1 cellular context compared by ENCODE assay signal in the genomic region with DNA sequence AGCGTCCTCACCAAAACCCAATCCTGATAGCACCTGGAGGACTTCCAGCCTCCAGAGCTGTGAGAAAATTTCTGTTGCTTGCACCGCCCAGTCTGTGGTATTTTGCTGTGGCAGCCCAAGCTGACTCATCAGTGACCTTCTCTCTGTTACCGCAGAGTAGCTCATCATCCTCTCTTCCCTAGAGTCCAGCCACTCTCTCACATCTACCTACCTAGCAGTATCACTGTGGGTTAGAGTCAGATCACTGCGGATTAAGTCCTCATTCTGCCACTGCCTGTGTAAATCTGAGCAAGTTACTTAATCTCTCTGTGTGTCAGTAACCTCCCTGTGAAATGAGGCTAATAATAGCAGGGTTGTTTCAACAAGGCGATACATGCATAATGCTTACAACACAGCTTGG.
TF ChIP-seq lines count a peak whose summit lies in the region.

No MANE protein-coding gene starts in this region.

TF ChIP-seq in K562, 482 proteins besides CTCF, POLR2A, EP300 and RAD21 (continued from another document and continues in another):
- TF ChIP-seq, protein P1, sequence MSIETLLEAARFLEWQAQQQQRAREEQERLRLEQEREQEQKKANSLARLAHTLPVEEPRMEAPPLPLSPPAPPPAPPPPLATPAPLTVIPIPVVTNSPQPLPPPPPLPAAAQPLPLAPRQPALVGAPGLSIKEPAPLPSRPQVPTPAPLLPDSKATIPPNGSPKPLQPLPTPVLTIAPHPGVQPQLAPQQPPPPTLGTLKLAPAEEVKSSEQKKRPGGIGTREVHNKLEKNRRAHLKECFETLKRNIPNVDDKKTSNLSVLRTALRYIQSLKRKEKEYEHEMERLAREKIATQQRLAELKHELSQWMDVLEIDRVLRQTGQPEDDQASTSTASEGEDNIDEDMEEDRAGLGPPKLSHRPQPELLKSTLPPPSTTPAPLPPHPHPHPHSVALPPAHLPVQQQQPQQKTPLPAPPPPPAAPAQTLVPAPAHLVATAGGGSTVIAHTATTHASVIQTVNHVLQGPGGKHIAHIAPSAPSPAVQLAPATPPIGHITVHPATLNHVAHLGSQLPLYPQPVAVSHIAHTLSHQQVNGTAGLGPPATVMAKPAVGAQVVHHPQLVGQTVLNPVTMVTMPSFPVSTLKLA (conservative IDR thresholded peaks at IDR 0.05), result no peak
- no peak for TF ChIP-seq NR1H2 (CRISPR knock-in tag; IDR thresholded peaks at IDR 0.05)
- no peak for TF ChIP-seq HDAC1 (IDR thresholded peaks at IDR 0.05)
- no peak for TF ChIP-seq HEY1 (CRISPR knock-in tag; IDR thresholded peaks at IDR 0.05; ENCODE audit: borderline replicate concordance)
- TF ChIP-seq TCF7L2 (IDR thresholded peaks at IDR 0.05; ENCODE audit: low read depth, low read length), result no peak
- TF ChIP-seq YBX1 (IDR thresholded peaks at IDR 0.05), result no peak
- no peak for TF ChIP-seq SP1 (CRISPR knock-in tag; IDR thresholded peaks at IDR 0.05)
- no peak for TF ChIP-seq SIX5 (IDR thresholded peaks at IDR 0.05; ENCODE audit: borderline replicate concordance in 1 of 2, insufficient read depth in 1 of 2, low read depth in 1 of 2, low read length in 2 of 2)
- no peak for TF ChIP-seq ZNF140 (CRISPR knock-in tag; IDR thresholded peaks at IDR 0.05)
- no peak for TF ChIP-seq SETDB1 (IDR thresholded peaks at IDR 0.05; ENCODE audit: low read length)
- no peak for TF ChIP-seq STAT5A (IDR thresholded peaks at IDR 0.05; ENCODE audit: borderline replicate concordance, low read length)
- TF ChIP-seq HLTF (IDR thresholded peaks at IDR 0.05), result no peak
- no peak for TF ChIP-seq HNRNPUL1 (IDR thresholded peaks at IDR 0.05; ENCODE audit: low read length)
- TF ChIP-seq NEUROD1 (IDR thresholded peaks at IDR 0.05; ENCODE audit: borderline replicate concordance, low read depth, low read length, partially characterized antibody), result no peak
- TF ChIP-seq NFIX (CRISPR knock-in tag; IDR thresholded peaks at IDR 0.05; ENCODE audit: low read depth), result no peak
- no peak for TF ChIP-seq BCOR (IDR thresholded peaks at IDR 0.05)
- TF ChIP-seq ADNP (tag; IDR thresholded peaks at IDR 0.05), result no peak
- peak in 1 of 2 experiments; percentile 52; a peak in 1 of 4 replicates for TF ChIP-seq RCOR1 (IDR thresholded peaks at IDR 0.05; ENCODE audit: borderline replicate concordance in 1 of 2, low read depth in 2 of 2, low read length in 2 of 2)
- TF ChIP-seq, protein P2, sequence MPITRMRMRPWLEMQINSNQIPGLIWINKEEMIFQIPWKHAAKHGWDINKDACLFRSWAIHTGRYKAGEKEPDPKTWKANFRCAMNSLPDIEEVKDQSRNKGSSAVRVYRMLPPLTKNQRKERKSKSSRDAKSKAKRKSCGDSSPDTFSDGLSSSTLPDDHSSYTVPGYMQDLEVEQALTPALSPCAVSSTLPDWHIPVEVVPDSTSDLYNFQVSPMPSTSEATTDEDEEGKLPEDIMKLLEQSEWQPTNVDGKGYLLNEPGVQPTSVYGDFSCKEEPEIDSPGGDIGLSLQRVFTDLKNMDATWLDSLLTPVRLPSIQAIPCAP (CRISPR knock-in tag; IDR thresholded peaks at IDR 0.05; ENCODE audit: borderline replicate concordance), result no peak
- TF ChIP-seq ZBED1 (IDR thresholded peaks at IDR 0.05), result no peak
- TF ChIP-seq JUND (IDR thresholded peaks at IDR 0.05; ENCODE audit: borderline replicate concordance, low read depth, low read length), result peak; percentile 82
- peak; percentile 87; the same call in 2 of the 3 replicates for TF ChIP-seq JUND (tag; IDR thresholded peaks at IDR 0.05; ENCODE audit: borderline replicate concordance, low read depth, low read length)
- no peak for TF ChIP-seq SLC30A9 (CRISPR knock-in tag; IDR thresholded peaks at IDR 0.05)
- no peak for TF ChIP-seq ZBTB17 (CRISPR knock-in tag; IDR thresholded peaks at IDR 0.05)
- no peak for TF ChIP-seq ZNF23 (CRISPR knock-in tag; IDR thresholded peaks at IDR 0.05)
- TF ChIP-seq, protein P3, sequence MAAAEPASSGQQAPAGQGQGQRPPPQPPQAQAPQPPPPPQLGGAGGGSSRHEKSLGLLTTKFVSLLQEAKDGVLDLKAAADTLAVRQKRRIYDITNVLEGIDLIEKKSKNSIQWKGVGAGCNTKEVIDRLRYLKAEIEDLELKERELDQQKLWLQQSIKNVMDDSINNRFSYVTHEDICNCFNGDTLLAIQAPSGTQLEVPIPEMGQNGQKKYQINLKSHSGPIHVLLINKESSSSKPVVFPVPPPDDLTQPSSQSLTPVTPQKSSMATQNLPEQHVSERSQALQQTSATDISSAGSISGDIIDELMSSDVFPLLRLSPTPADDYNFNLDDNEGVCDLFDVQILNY (CRISPR knock-in tag; IDR thresholded peaks at IDR 0.05), result no peak
- TF ChIP-seq, protein P4, sequence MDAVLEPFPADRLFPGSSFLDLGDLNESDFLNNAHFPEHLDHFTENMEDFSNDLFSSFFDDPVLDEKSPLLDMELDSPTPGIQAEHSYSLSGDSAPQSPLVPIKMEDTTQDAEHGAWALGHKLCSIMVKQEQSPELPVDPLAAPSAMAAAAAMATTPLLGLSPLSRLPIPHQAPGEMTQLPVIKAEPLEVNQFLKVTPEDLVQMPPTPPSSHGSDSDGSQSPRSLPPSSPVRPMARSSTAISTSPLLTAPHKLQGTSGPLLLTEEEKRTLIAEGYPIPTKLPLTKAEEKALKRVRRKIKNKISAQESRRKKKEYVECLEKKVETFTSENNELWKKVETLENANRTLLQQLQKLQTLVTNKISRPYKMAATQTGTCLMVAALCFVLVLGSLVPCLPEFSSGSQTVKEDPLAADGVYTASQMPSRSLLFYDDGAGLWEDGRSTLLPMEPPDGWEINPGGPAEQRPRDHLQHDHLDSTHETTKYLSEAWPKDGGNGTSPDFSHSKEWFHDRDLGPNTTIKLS (IDR thresholded peaks at IDR 0.05; ENCODE audit: borderline replicate concordance, low read depth), result no peak
- TF ChIP-seq COPS2 (conservative IDR thresholded peaks at IDR 0.05), result no peak
- TF ChIP-seq SRF (CRISPR knock-in tag; IDR thresholded peaks at IDR 0.05), result no peak
- TF ChIP-seq, protein P5, sequence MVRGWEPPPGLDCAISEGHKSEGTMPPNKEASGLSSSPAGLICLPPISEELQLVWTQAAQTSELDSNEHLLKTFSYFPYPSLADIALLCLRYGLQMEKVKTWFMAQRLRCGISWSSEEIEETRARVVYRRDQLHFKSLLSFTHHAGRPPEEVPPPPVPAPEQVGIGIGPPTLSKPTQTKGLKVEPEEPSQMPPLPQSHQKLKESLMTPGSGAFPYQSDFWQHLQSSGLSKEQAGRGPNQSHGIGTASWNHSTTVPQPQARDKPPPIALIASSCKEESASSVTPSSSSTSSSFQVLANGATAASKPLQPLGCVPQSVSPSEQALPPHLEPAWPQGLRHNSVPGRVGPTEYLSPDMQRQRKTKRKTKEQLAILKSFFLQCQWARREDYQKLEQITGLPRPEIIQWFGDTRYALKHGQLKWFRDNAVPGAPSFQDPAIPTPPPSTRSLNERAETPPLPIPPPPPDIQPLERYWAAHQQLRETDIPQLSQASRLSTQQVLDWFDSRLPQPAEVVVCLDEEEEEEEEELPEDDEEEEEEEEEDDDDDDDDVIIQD (CRISPR knock-in tag; IDR thresholded peaks at IDR 0.05), result no peak
- no peak for TF ChIP-seq ZNF766 (CRISPR knock-in tag; conservative IDR thresholded peaks at IDR 0.05)
- no peak for TF ChIP-seq ZFP30 (CRISPR knock-in tag; IDR thresholded peaks at IDR 0.05; ENCODE audit: borderline replicate concordance)
- TF ChIP-seq ZNF77 (CRISPR knock-in tag; IDR thresholded peaks at IDR 0.05), result no peak
- peak; percentile 54; the same call in 1 of the 2 replicates for TF ChIP-seq SMARCA4 (IDR thresholded peaks at IDR 0.05)
- TF ChIP-seq EZH2 (IDR thresholded peaks at IDR 0.05; ENCODE audit: borderline replicate concordance, low read depth, low read length), result no peak
- peak; percentile 37; the same call in 1 of the 2 replicates for TF ChIP-seq ESRRA (IDR thresholded peaks at IDR 0.05; ENCODE audit: borderline replicate concordance, low read depth)
- peak; percentile 57 for TF ChIP-seq CTBP1 (IDR thresholded peaks at IDR 0.05; ENCODE audit: borderline replicate concordance)
- no peak for TF ChIP-seq LEF1 (IDR thresholded peaks at IDR 0.05)
- TF ChIP-seq TBL1XR1 (IDR thresholded peaks at IDR 0.05; ENCODE audit: low read length in 2 of 2), result no peak
- TF ChIP-seq MED1 (CRISPR knock-in tag; IDR thresholded peaks at IDR 0.05; ENCODE audit: borderline replicate concordance), result no peak
- TF ChIP-seq SAP30 (IDR thresholded peaks at IDR 0.05; ENCODE audit: borderline replicate concordance, insufficient read depth, low read depth, low read length, poor library complexity, severe bottlenecking), result no peak
- TF ChIP-seq FOXM1 (IDR thresholded peaks at IDR 0.05; ENCODE audit: low read depth), result no peak
- TF ChIP-seq FOXM1 (CRISPR knock-in tag; IDR thresholded peaks at IDR 0.05; ENCODE audit: low read depth), result no peak
- TF ChIP-seq SMARCC2 (IDR thresholded peaks at IDR 0.05; ENCODE audit: low read depth), result no peak
- peak; percentile 34 for TF ChIP-seq ARID1B (IDR thresholded peaks at IDR 0.05)
- TF ChIP-seq, protein P6, sequence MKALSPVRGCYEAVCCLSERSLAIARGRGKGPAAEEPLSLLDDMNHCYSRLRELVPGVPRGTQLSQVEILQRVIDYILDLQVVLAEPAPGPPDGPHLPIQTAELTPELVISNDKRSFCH (CRISPR knock-in tag; IDR thresholded peaks at IDR 0.05), result no peak
- TF ChIP-seq, protein P6 (tag; IDR thresholded peaks at IDR 0.05), result peak; percentile 95
- TF ChIP-seq PRPF4 (IDR thresholded peaks at IDR 0.05; ENCODE audit: insufficient read depth, low read depth, low read length, poor library complexity, severe bottlenecking), result no peak
- no peak for TF ChIP-seq HDAC2 (IDR thresholded peaks at IDR 0.05)
- TF ChIP-seq, protein P7, sequence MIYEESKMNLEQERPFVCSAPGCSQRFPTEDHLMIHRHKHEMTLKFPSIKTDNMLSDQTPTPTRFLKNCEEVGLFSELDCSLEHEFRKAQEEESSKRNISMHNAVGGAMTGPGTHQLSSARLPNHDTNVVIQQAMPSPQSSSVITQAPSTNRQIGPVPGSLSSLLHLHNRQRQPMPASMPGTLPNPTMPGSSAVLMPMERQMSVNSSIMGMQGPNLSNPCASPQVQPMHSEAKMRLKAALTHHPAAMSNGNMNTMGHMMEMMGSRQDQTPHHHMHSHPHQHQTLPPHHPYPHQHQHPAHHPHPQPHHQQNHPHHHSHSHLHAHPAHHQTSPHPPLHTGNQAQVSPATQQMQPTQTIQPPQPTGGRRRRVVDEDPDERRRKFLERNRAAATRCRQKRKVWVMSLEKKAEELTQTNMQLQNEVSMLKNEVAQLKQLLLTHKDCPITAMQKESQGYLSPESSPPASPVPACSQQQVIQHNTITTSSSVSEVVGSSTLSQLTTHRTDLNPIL (CRISPR knock-in tag; IDR thresholded peaks at IDR 0.05), result no peak
- no peak for TF ChIP-seq ZNF445 (CRISPR knock-in tag; IDR thresholded peaks at IDR 0.05; ENCODE audit: low read depth)
- no peak for TF ChIP-seq ZNF75A (CRISPR knock-in tag; IDR thresholded peaks at IDR 0.05)
- TF ChIP-seq, protein P8, sequence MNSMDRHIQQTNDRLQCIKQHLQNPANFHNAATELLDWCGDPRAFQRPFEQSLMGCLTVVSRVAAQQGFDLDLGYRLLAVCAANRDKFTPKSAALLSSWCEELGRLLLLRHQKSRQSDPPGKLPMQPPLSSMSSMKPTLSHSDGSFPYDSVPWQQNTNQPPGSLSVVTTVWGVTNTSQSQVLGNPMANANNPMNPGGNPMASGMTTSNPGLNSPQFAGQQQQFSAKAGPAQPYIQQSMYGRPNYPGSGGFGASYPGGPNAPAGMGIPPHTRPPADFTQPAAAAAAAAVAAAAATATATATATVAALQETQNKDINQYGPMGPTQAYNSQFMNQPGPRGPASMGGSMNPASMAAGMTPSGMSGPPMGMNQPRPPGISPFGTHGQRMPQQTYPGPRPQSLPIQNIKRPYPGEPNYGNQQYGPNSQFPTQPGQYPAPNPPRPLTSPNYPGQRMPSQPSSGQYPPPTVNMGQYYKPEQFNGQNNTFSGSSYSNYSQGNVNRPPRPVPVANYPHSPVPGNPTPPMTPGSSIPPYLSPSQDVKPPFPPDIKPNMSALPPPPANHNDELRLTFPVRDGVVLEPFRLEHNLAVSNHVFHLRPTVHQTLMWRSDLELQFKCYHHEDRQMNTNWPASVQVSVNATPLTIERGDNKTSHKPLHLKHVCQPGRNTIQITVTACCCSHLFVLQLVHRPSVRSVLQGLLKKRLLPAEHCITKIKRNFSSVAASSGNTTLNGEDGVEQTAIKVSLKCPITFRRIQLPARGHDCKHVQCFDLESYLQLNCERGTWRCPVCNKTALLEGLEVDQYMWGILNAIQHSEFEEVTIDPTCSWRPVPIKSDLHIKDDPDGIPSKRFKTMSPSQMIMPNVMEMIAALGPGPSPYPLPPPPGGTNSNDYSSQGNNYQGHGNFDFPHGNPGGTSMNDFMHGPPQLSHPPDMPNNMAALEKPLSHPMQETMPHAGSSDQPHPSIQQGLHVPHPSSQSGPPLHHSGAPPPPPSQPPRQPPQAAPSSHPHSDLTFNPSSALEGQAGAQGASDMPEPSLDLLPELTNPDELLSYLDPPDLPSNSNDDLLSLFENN (IDR thresholded peaks at IDR 0.05; ENCODE audit: low read depth in 2 of 2, low read length in 2 of 2), result no peak
- TF ChIP-seq C11orf30 (IDR thresholded peaks at IDR 0.05; ENCODE audit: low read depth), result peak; percentile 46; the same call in 1 of the 2 replicates
- TF ChIP-seq, protein P9, sequence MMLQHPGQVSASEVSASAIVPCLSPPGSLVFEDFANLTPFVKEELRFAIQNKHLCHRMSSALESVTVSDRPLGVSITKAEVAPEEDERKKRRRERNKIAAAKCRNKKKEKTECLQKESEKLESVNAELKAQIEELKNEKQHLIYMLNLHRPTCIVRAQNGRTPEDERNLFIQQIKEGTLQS (IDR thresholded peaks at IDR 0.05), result peak; percentile 78
- TF ChIP-seq, protein P9 (CRISPR knock-in tag; conservative IDR thresholded peaks at IDR 0.05), result no peak
- TF ChIP-seq ZNF184 (CRISPR knock-in tag; IDR thresholded peaks at IDR 0.05), result no peak
- 0 out of 2 replicates have a peak, but pooled peaks have one; percentile 21 for TF ChIP-seq ZNF316 (IDR thresholded peaks at IDR 0.05)
- TF ChIP-seq MTA3 (IDR thresholded peaks at IDR 0.05; ENCODE audit: borderline replicate concordance), result no peak
- no peak for TF ChIP-seq KHSRP (IDR thresholded peaks at IDR 0.05)
- TF ChIP-seq, protein P10, sequence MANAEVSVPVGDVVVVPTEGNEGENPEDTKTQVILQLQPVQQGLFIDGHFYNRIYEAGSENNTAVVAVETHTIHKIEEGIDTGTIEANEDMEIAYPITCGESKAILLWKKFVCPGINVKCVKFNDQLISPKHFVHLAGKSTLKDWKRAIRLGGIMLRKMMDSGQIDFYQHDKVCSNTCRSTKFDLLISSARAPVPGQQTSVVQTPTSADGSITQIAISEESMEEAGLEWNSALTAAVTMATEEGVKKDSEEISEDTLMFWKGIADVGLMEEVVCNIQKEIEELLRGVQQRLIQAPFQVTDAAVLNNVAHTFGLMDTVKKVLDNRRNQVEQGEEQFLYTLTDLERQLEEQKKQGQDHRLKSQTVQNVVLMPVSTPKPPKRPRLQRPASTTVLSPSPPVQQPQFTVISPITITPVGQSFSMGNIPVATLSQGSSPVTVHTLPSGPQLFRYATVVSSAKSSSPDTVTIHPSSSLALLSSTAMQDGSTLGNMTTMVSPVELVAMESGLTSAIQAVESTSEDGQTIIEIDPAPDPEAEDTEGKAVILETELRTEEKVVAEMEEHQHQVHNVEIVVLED (CRISPR knock-in tag; IDR thresholded peaks at IDR 0.05), result no peak
- peak; percentile 86 for TF ChIP-seq FOSL1 (tag; conservative IDR thresholded peaks at IDR 0.05)
